In the genomic region with DNA sequence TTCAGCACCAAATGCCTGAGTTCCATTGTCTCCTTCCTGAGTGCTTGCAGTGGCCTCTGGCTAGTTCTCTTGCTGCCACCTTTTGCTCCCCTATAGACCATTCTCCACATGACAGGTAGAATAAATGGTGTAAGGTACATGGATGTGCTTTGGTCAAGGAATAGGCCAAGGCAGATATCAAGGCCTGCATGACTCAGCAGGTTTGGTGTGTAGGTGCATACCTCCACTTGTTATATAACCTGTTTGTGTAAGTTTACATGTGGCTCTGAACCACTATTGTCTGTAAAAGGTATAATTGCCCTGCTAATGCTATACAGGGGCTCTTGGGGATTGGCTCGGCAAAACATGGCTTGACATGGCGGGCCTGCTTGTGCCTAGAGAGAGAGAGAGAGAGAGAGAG, we compare ENCODE assay signal across 25 cellular contexts.
"Had no signal": no experiment of that assay in that cellular context is flagged by ENCODE, and none has a peak within 500 bp of the region (broad histone marks: within the 10 kb centered on the region; RNA-seq: fewer than 3 reads in every experiment).

No MANE protein-coding gene starts in this region.

- FAIRE-seq: TTC549 had no signal

- H3K4me3 ChIP-seq: MG63, Peyer's patch, SJSA1 had no signal

- H3K9me3 ChIP-seq: MG63, Peyer's patch, SJSA1, SK-N-SH had no signal

- H3K27me3 ChIP-seq: MG63, Peyer's patch had no signal

- DNase-seq: activated CD4-positive, alpha-beta T cell treated with anti-CD3 and anti-CD28 coated beads, Interleukin-2, amount 10 ng/mL, durations not matched to agents 7 days and 5 days; activated CD4-positive, alpha-beta T cell treated with anti-CD3 and anti-CD28 coated beads, Interleukin-2, amount 50 U/mL, for 48 hours; activated CD8-positive, alpha-beta T cell treated with anti-CD3 and anti-CD28 coated beads, Interleukin-2, amount 10 ng/mL, durations not matched to agents 7 days and 5 days; activated effector memory CD4-positive, alpha-beta T cell treated with Interleukin-2 at 50 U/mL for 16 hours; activated naive CD4-positive, alpha-beta T cell treated with anti-CD3 and anti-CD28 coated beads, Interleukin-2, amount 10 ng/mL, durations not matched to agents 7 days and 5 days; activated naive CD8-positive, alpha-beta T cell treated with anti-CD3 and anti-CD28 coated beads, Interleukin-2, amount 50 U/mL, for 24 hours; activated T-cell treated with anti-CD3 and anti-CD28 coated beads, Interleukin-2, amount 50 U/mL, for 24 hours; central memory CD4-positive, alpha-beta T cell; Kasumi-1; MG63; NCI-H1048; NCI-H1105 treated with DMSO at 0.1 percent for 48 hours; NCI-H1436; NCI-H1694; NCI-H1930; NCI-H2081 treated with DMSO at 0.1 percent for 48 hours; NCI-H226; NCI-H446 treated with DMSO at 0.1 percent for 48 hours; NCI-H524 treated with DMSO at 0.1 percent for 48 hours; PC-3; Peyer's patch; SHP77 treated with DMSO at 0.1 percent for 48 hours; SK-N-SH had no signal

- H3K27ac ChIP-seq: Peyer's patch, SJSA1 had no signal

- H3K4me1 ChIP-seq: Peyer's patch, SJSA1 had no signal

- H3K9ac ChIP-seq: SK-N-SH had no signal

- H3K36me3 ChIP-seq: MG63, Peyer's patch, SJSA1 had no signal

- H3K4me2 ChIP-seq: SK-N-SH had no signal
